Comparison of ENCODE assay signal across 9 cellular contexts in genomic region chr19:40797963-40798222, GRCh38. TPM values are rescaled to one million over a fixed set of nuclear protein-coding genes. Genes with fewer than 3 reads are reported as not detected.
DNase-seq lines count a peak whose midpoint lies in the region; ATAC-seq and TF ChIP-seq lines count a peak whose summit lies in the region.
"Had no signal": no experiment of that assay in that cellular context is flagged by ENCODE, and none has a peak within 500 bp of the region (broad histone marks: within the 10 kb centered on the region; RNA-seq: fewer than 3 reads in every experiment).

No MANE protein-coding gene starts in this region.

- H3K4me2 ChIP-seq in KMS-11 = peak overlapping the region; percentile 53; the same call in 1 of the 2 replicates

- no peak for ATAC-seq in natural killer cell treated with Interleukin-12 subunit alpha and Interleukin-12 subunit beta and Interleukin-15 and Interleukin-18, amount 100 ng/mL, for 72 hours
- ATAC-seq in GM18909 (IDR thresholded peaks at IDR 0.05; ENCODE audit: poor library complexity, unreplicated experiment) = no peak

- H3K27ac ChIP-seq in KMS-11 = no peak overlapping the region
- peak overlapping the region; percentile 96 for H3K27ac ChIP-seq in cingulate gyrus (ENCODE audit: low read depth, low read length)

- no peak overlapping the region for H2AFZ ChIP-seq in KMS-11 (ENCODE audit: low read depth)

- H3K36me3 ChIP-seq in KMS-11 (ENCODE audit: insufficient read depth) = no peaks in the 10 kb centered on the region

- no peaks in the 10 kb centered on the region for H3K27me3 Mint-ChIP-seq in natural killer cell treated with Interleukin-12 subunit alpha and Interleukin-12 subunit beta and Interleukin-15 and Interleukin-18, amount 100 ng/mL, for 72 hours

- no peaks in the 10 kb centered on the region for H3K27me3 ChIP-seq in KMS-11 (ENCODE audit: insufficient read depth, low read depth)

- H3K4me3 ChIP-seq in AG09309 (ENCODE audit: control insufficient read depth, low read depth, low read length) (peak overlapping the region; percentile 45), KMS-11 (IDR thresholded peaks at IDR 0.05; ENCODE audit: insufficient read depth, low read depth, low read length) (no peak overlapping the region)

- no peak overlapping the region for H3K9ac ChIP-seq in KMS-11

- H3K9me3 Mint-ChIP-seq in natural killer cell treated with Interleukin-12 subunit alpha and Interleukin-12 subunit beta and Interleukin-15 and Interleukin-18, amount 100 ng/mL, for 72 hours = no peaks in the 10 kb centered on the region

- peaks cover 52% of the 10 kb centered on the region in 2 donors for H3K4me1 Mint-ChIP-seq in natural killer cell treated with Interleukin-12 subunit alpha and Interleukin-12 subunit beta and Interleukin-15 and Interleukin-18, amount 100 ng/mL, for 72 hours (ENCODE audit: low read depth in 2 of 2)

- H4K20me1 ChIP-seq in KMS-11 (ENCODE audit: insufficient read depth) = 0 out of 2 replicates have a peak, but pooled peaks cover 3% of the 10 kb centered on the region

- peaks cover 11% of the 10 kb centered on the region for H3K79me2 ChIP-seq in KMS-11 (ENCODE audit: insufficient read depth, low read depth)

- peaks cover 16% of the 10 kb centered on the region for H3K36me3 Mint-ChIP-seq in natural killer cell treated with Interleukin-12 subunit alpha and Interleukin-12 subunit beta and Interleukin-15 and Interleukin-18, amount 100 ng/mL, for 72 hours

- TF ChIP-seq CTCF in AG09309 (IDR thresholded peaks at IDR 0.05; ENCODE audit: control insufficient read depth, insufficient read depth, low read depth, low read length, missing control alignments) = no peak
- no peak for TF ChIP-seq CTCF in KMS-11 (conservative IDR thresholded peaks at IDR 0.05; ENCODE audit: low read depth, low read length)

- DNase-seq in AG09309 (ENCODE audit: low read depth) = no peak
- no peak for DNase-seq in natural killer cell treated with Interleukin-12 subunit alpha and Interleukin-12 subunit beta and Interleukin-15 and Interleukin-18, amount 100 ng/mL, for 72 hours (ENCODE audit: low spot score)
- no peak for DNase-seq in stimulated activated CD4-positive, alpha-beta T cell treated with anti-CD3 and anti-CD28 coated beads, Interleukin-4, amount 100 ng/mL, for 24 hours
- no peak for DNase-seq in NCI-H128 (lab: John Stamatoyannopoulos, UW; ENCODE audit: unreplicated experiment)
- DNase-seq in kidney tubule cell (ENCODE audit: low spot score) = no peak

- peaks cover 23% of the 10 kb centered on the region for H3K4me1 ChIP-seq in KMS-11 (ENCODE audit: low read depth, poor library complexity, severe bottlenecking)

- H3K4me3 Mint-ChIP-seq in natural killer cell treated with Interleukin-12 subunit alpha and Interleukin-12 subunit beta and Interleukin-15 and Interleukin-18, amount 100 ng/mL, for 72 hours = peak overlapping the region; percentile 94

- peak overlapping the region; percentile 97 to 99 for H3K27ac Mint-ChIP-seq in natural killer cell treated with Interleukin-12 subunit alpha and Interleukin-12 subunit beta and Interleukin-15 and Interleukin-18, amount 100 ng/mL, for 72 hours

RNA-seq across cellular contexts. Expression of gene EGLN2, which starts 1.1 kb away (rescaled TPM):
- 100 to 1,000 TPM; 119 to 136 TPM for total RNA-seq in natural killer cell treated with Interleukin-12 subunit alpha and Interleukin-12 subunit beta and Interleukin-15 and Interleukin-18, amount 100 ng/mL, for 72 hours

RNA-seq across cellular contexts. Expression of gene RAB4B, which starts 19.8 kb away (rescaled TPM):
- 100 to 1,000 TPM in 1 of 2 donors, 10 to 100 TPM in 1; 83.3 to 128 TPM for total RNA-seq in natural killer cell treated with Interleukin-12 subunit alpha and Interleukin-12 subunit beta and Interleukin-15 and Interleukin-18, amount 100 ng/mL, for 72 hours

RNA-seq across cellular contexts. Expression of gene MIA, which starts 22.6 kb away (rescaled TPM):
- 1 to 10 TPM; 1.1 to 2.4 TPM for total RNA-seq in natural killer cell treated with Interleukin-12 subunit alpha and Interleukin-12 subunit beta and Interleukin-15 and Interleukin-18, amount 100 ng/mL, for 72 hours
- total RNA-seq: NCI-H460 had no signal

RNA-seq across cellular contexts. Expression of gene SNRPA, which starts 46.9 kb away (rescaled TPM):
- total RNA-seq in natural killer cell treated with Interleukin-12 subunit alpha and Interleukin-12 subunit beta and Interleukin-15 and Interleukin-18, amount 100 ng/mL, for 72 hours = 100 to 1,000 TPM in 1 of 2 donors, 10 to 100 TPM in 1; 95.5 to 191 TPM

RNA-seq across cellular contexts. Expression of gene ACTMAP, which starts 47.6 kb away (rescaled TPM):
- total RNA-seq in natural killer cell treated with Interleukin-12 subunit alpha and Interleukin-12 subunit beta and Interleukin-15 and Interleukin-18, amount 100 ng/mL, for 72 hours = 10 to 100 TPM; 10.9 to 16.6 TPM
